In genomic region chr7:50190772-50191171, GRCh38 we compare ENCODE assay signal across 27 cellular contexts.
"Had no signal": no experiment of that assay in that cellular context is flagged by ENCODE, and none has a peak within 500 bp of the region (broad histone marks: within the 10 kb centered on the region; RNA-seq: fewer than 3 reads in every experiment).

No MANE protein-coding gene starts in this region.

- ATAC-seq: activated CD8-positive, alpha-beta memory T cell treated with anti-CD3 and anti-CD28 coated beads, Interleukin-2, amount 10 ng/mL, durations not matched to agents 7 days and 5 days; activated naive CD8-positive, alpha-beta T cell treated with anti-CD3 and anti-CD28 coated beads, Interleukin-2, amount 50 U/mL, for 24 hours; Panc1 had no signal

- DNase-seq: activated CD4-positive, alpha-beta memory T cell treated with anti-CD3 and anti-CD28 coated beads, Interleukin-2, amount 10 ng/mL, durations not matched to agents 7 days and 5 days; activated CD4-positive, alpha-beta T cell treated with anti-CD3 and anti-CD28 coated beads for 1 hour; activated CD4-positive, alpha-beta T cell treated with anti-CD3 and anti-CD28 coated beads for 48 hours; activated CD4-positive, CD25-positive, alpha-beta regulatory T cell; activated CD8-positive, alpha-beta memory T cell treated with anti-CD3 and anti-CD28 coated beads for 24 hours; activated CD8-positive, alpha-beta memory T cell treated with anti-CD3 and anti-CD28 coated beads, Interleukin-2, amount 10 ng/mL, durations not matched to agents 7 days and 5 days; activated CD8-positive, alpha-beta memory T cell treated with anti-CD3 and anti-CD28 coated beads, Interleukin-2, amount 50 U/mL, for 48 hours; activated effector memory CD4-positive, alpha-beta T cell treated with Interleukin-2 at 50 U/mL for 16 hours; activated naive CD4-positive, alpha-beta T cell treated with anti-CD3 and anti-CD28 coated beads, Interleukin-2, amount 10 ng/mL, durations not matched to agents 7 days and 5 days; activated naive CD8-positive, alpha-beta T cell treated with anti-CD3 and anti-CD28 coated beads, Interleukin-2, amount 50 U/mL, for 24 hours; activated T-cell treated with anti-CD3 and anti-CD28 coated beads, Interleukin-2, amount 50 U/mL, for 48 hours; MM.1S; MV-4-11; NCI-H1092; NCI-H1436 treated with DMSO at 0.1 percent for 48 hours; NCI-H1694 treated with DMSO at 0.1 percent for 48 hours; NCI-H2029; NCI-H345; NCI-H510A treated with DMSO at 0.1 percent for 48 hours; NCI-H526 treated with DMSO at 0.1 percent for 48 hours; NCI-H774; SHP77 treated with DMSO at 0.1 percent for 48 hours; SK-N-SH; T-helper 2 cell; T-helper 9 cell; WERI-Rb-1 had no signal
